Comparison of ENCODE assay signal across 1 cellular context in the genomic region with DNA sequence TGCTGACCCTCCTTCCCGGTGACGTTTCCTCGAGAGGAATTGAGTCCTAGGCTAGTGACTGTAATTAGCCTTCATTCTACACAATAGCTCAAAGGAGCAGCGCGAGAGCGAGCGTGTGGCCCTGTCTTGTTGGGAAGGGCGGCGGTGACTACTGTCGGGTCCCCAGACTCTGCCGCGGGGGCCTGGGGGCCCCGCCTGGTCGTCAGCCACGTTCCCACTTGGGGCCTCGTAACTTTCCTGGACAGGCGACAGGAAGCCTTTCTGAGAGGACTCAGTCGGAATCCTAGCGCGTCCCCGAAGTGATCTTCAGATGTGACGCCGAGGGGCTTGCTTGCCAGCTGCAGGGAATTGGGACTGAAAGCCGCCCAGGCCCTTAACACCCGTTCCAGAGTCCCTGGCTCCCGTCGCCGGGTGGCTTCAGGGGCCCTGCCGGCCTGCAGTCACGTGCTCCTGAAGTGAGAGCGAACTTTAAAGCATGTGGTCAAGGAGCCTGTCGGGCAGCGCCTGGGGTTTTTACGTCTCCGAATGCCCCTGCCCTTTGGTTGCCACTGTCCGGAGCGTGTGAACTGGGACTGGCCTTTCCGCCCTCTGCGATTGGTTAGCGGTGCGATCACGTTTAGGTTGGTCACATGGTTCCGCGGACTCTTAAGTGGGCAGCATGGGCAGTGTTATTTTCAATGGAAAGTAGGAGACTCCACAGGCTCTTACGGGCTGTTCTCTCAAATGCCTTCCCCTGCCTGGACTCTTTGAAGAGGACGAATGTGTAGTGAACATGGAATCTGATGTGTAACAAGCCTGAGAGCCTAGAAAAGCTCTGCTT.
TF ChIP-seq lines count a peak whose summit lies in the region.

No MANE protein-coding gene starts in this region.

TF ChIP-seq in HepG2, 621 proteins besides CTCF, POLR2A, EP300 and RAD21 (continued from another document and continues in another):
- TF ChIP-seq ZNF484 (CRISPR knock-in tag; IDR thresholded peaks at IDR 0.05; ENCODE audit: borderline replicate concordance, low read depth) (no peak), ZNF383 (CRISPR knock-in tag; IDR thresholded peaks at IDR 0.05; ENCODE audit: borderline replicate concordance) (no peak), KDM4B (CRISPR knock-in tag; IDR thresholded peaks at IDR 0.05) (no peak), AGO2 (optimal IDR thresholded peaks at IDR 0.05; ENCODE audit: low read depth, low read length) (no peak), CCDC6 (CRISPR knock-in tag; IDR thresholded peaks at IDR 0.05) (no peak), GFI1 (CRISPR knock-in tag; IDR thresholded peaks at IDR 0.05; ENCODE audit: borderline replicate concordance) (no peak), ZNF224 (CRISPR knock-in tag; IDR thresholded peaks at IDR 0.05) (no peak), LCORL (IDR thresholded peaks at IDR 0.05) (no peak), LCORL (CRISPR knock-in tag; IDR thresholded peaks at IDR 0.05) (0 out of 2 replicates have a peak, but pooled peaks have one; percentile 39), CREB1 (IDR thresholded peaks at IDR 0.05) (no peak), CREB1 (CRISPR knock-in tag; IDR thresholded peaks at IDR 0.05) (no peak), TRIM24 (CRISPR knock-in tag; IDR thresholded peaks at IDR 0.05) (no peak), CENPT (CRISPR knock-in tag; IDR thresholded peaks at IDR 0.05; ENCODE audit: low read depth) (no peak), E2F2 (CRISPR knock-in tag; IDR thresholded peaks at IDR 0.05; ENCODE audit: borderline replicate concordance) (no peak), ZNF547 (CRISPR knock-in tag; IDR thresholded peaks at IDR 0.05) (no peak), ZBTB38 (CRISPR knock-in tag; IDR thresholded peaks at IDR 0.05) (no peak), HIC2 (CRISPR knock-in tag; IDR thresholded peaks at IDR 0.05; ENCODE audit: low read depth) (no peak), HNRNPUL1 (IDR thresholded peaks at IDR 0.05; ENCODE audit: low read depth, low read length) (no peak), CHD2 (IDR thresholded peaks at IDR 0.05; ENCODE audit: low read depth, low read length) (no peak), SETDB1 (CRISPR knock-in tag; IDR thresholded peaks at IDR 0.05; ENCODE audit: borderline replicate concordance) (no peak), MYNN (CRISPR knock-in tag; IDR thresholded peaks at IDR 0.05; ENCODE audit: low read depth) (no peak), SAP130 (CRISPR knock-in tag; IDR thresholded peaks at IDR 0.05; ENCODE audit: low read depth) (no peak), IRF9 (CRISPR knock-in tag; IDR thresholded peaks at IDR 0.05; ENCODE audit: borderline replicate concordance) (no peak), MYC (CRISPR knock-in tag; IDR thresholded peaks at IDR 0.05; ENCODE audit: borderline replicate concordance) (peak; percentile 61; the same call in 1 of the 2 replicates), ZNF431 (CRISPR knock-in tag; IDR thresholded peaks at IDR 0.05; ENCODE audit: borderline replicate concordance, low read depth) (no peak), ZNF746 (CRISPR knock-in tag; IDR thresholded peaks at IDR 0.05) (no peak), SKIL (CRISPR knock-in tag; IDR thresholded peaks at IDR 0.05; ENCODE audit: borderline replicate concordance) (no peak), ZBTB3 (CRISPR knock-in tag; IDR thresholded peaks at IDR 0.05; ENCODE audit: borderline replicate concordance, low read depth) (no peak), ZNF883 (CRISPR knock-in tag; IDR thresholded peaks at IDR 0.05; ENCODE audit: not compliant biosample characterization) (peak; percentile 38), PHF8 (CRISPR knock-in tag; IDR thresholded peaks at IDR 0.05) (peak; percentile 48; the same call in 1 of the 2 replicates), ZMAT3 (CRISPR knock-in tag; conservative IDR thresholded peaks at IDR 0.05) (no peak), NFYB (CRISPR knock-in tag; IDR thresholded peaks at IDR 0.05) (peak; percentile 38; the same call in 1 of the 2 replicates), ZNF282 (IDR thresholded peaks at IDR 0.05; ENCODE audit: partially characterized antibody) (no peak), ZNF614 (CRISPR knock-in tag; IDR thresholded peaks at IDR 0.05; ENCODE audit: borderline replicate concordance) (0 out of 2 replicates have a peak, but pooled peaks have one; percentile 44), DDIT3 (CRISPR knock-in tag; IDR thresholded peaks at IDR 0.05) (no peak), ZNF788 (CRISPR knock-in tag; IDR thresholded peaks at IDR 0.05; ENCODE audit: borderline replicate concordance) (no peak), ZHX1 (CRISPR knock-in tag; IDR thresholded peaks at IDR 0.05; ENCODE audit: low read depth) (no peak), ZNF629 (CRISPR knock-in tag; conservative IDR thresholded peaks at IDR 0.05) (no peak), ZNF737 (CRISPR knock-in tag; IDR thresholded peaks at IDR 0.05; ENCODE audit: borderline replicate concordance) (no peak), REL (CRISPR knock-in tag; conservative IDR thresholded peaks at IDR 0.05) (no peak; the same call in 1 of the 2 replicates), HNF4G (IDR thresholded peaks at IDR 0.05; ENCODE audit: borderline replicate concordance, low read depth, low read length) (no peak), HNF4G (CRISPR knock-in tag; IDR thresholded peaks at IDR 0.05; ENCODE audit: borderline replicate concordance, low read depth) (no peak), ZNF564 (CRISPR knock-in tag; IDR thresholded peaks at IDR 0.05) (no peak), ZNF775 (CRISPR knock-in tag; IDR thresholded peaks at IDR 0.05; ENCODE audit: borderline replicate concordance) (no peak), ESRRA (CRISPR knock-in tag; IDR thresholded peaks at IDR 0.05; ENCODE audit: low read depth) (no peak), ZSCAN29 (CRISPR knock-in tag; conservative IDR thresholded peaks at IDR 0.05) (no peak), GATAD1 (CRISPR knock-in tag; IDR thresholded peaks at IDR 0.05) (no peak), ZFP36L1 (CRISPR knock-in tag; IDR thresholded peaks at IDR 0.05) (peak; percentile 83), HNRNPL (IDR thresholded peaks at IDR 0.05; ENCODE audit: low read depth, low read length) (0 out of 2 replicates have a peak, but pooled peaks have one; percentile 48), SRF (IDR thresholded peaks at IDR 0.05; ENCODE audit: low read depth, low read length) (no peak), SMAD1 (CRISPR knock-in tag; IDR thresholded peaks at IDR 0.05; ENCODE audit: borderline replicate concordance, low read depth) (no peak), ZFP41 (CRISPR knock-in tag; IDR thresholded peaks at IDR 0.05; ENCODE audit: borderline replicate concordance) (no peak)
- TF ChIP-seq, protein P1, sequence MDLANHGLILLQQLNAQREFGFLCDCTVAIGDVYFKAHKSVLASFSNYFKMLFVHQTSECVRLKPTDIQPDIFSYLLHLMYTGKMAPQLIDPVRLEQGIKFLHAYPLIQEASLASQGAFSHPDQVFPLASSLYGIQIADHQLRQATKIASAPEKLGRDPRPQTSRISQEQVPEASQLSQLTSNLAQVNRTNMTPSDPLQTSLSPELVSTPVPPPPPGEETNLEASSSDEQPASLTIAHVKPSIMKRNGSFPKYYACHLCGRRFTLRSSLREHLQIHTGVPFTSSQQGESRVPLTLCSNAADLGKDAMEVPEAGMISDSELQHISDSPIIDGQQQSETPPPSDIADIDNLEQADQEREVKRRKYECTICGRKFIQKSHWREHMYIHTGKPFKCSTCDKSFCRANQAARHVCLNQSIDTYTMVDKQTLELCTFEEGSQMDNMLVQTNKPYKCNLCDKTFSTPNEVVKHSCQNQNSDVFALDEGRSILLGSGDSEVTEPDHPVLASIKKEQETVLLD (CRISPR knock-in tag; IDR thresholded peaks at IDR 0.05; ENCODE audit: low read depth) = no peak
- TF ChIP-seq, protein P2, sequence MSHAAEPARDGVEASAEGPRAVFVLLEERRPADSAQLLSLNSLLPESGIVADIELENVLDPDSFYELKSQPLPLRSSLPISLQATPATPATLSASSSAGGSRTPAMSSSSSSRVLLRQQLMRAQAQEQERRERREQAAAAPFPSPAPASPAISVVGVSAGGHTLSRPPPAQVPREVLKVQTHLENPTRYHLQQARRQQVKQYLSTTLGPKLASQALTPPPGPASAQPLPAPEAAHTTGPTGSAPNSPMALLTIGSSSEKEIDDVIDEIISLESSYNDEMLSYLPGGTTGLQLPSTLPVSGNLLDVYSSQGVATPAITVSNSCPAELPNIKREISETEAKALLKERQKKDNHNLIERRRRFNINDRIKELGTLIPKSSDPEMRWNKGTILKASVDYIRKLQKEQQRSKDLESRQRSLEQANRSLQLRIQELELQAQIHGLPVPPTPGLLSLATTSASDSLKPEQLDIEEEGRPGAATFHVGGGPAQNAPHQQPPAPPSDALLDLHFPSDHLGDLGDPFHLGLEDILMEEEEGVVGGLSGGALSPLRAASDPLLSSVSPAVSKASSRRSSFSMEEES (CRISPR knock-in tag; IDR thresholded peaks at IDR 0.05) = peak; percentile 54; the same call in 1 of the 2 replicates
- TF ChIP-seq, protein P3, sequence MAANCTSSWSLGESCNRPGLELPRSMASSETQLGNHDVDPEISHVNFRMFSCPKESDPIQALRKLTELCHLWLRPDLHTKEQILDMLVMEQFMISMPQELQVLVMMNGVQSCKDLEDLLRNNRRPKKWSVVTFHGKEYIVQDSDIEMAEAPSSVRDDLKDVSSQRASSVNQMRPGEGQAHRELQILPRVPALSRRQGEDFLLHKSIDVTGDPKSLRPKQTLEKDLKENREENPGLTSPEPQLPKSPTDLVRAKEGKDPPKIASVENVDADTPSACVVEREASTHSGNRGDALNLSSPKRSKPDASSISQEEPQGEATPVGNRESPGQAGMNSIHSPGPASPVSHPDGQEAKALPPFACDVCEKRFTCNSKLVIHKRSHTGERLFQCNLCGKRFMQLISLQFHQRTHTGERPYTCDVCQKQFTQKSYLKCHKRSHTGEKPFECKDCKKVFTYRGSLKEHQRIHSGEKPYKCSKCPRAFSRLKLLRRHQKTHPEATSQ (CRISPR knock-in tag; IDR thresholded peaks at IDR 0.05; ENCODE audit: borderline replicate concordance) = no peak
